25 cellular contexts compared by ENCODE assay signal in genomic region chr11:34679681-34680080, GRCh38. TPM values are rescaled to one million over a fixed set of nuclear protein-coding genes. Genes with fewer than 3 reads are reported as not detected.
"Had no signal": no experiment of that assay in that cellular context is flagged by ENCODE, and none has a peak within 500 bp of the region (broad histone marks: within the 10 kb centered on the region; RNA-seq: fewer than 3 reads in every experiment).

No MANE protein-coding gene starts in this region.

- H3K4me1 ChIP-seq: pancreas, right lobe of liver had no signal

- H3K9me3 ChIP-seq: pancreas, right lobe of liver, thoracic aorta had no signal

- H3K4me2 ChIP-seq: smooth muscle cell had no signal

- DNase-seq: activated CD4-positive, alpha-beta T cell treated with anti-CD3 and anti-CD28 coated beads for 1 hour; activated CD4-positive, alpha-beta T cell treated with anti-CD3 and anti-CD28 coated beads, Interleukin-2, amount 50 U/mL, for 1 hour; activated CD8-positive, alpha-beta T cell treated with anti-CD3 and anti-CD28 coated beads, Interleukin-2, amount 10 ng/mL, durations not matched to agents 7 days and 5 days; activated gamma-delta T cell treated with Interleukin-2 at 50 U/mL for 16 hours; aorta; central memory CD4-positive, alpha-beta T cell; dermis blood vessel endothelial cell; effector CD8-positive, alpha-beta T cell; head of caudate nucleus; islet precursor cell; left colon; nephron progenitor cell; pancreas; right lobe of liver; stimulated activated CD4-positive, alpha-beta T cell treated with anti-CD3 and anti-CD28 coated beads, Interleukin-4, amount 100 ng/mL, for 1 hour; stimulated activated naive CD4-positive, alpha-beta T cell; T-helper 9 cell had no signal

- H3K4me3 ChIP-seq: pancreas, right lobe of liver, smooth muscle cell, thoracic aorta had no signal

- H3K36me3 ChIP-seq: pancreas, right lobe of liver, thoracic aorta had no signal

- H3K27ac ChIP-seq: pancreas, right lobe of liver, thoracic aorta had no signal

- H3K27me3 ChIP-seq: pancreas, right lobe of liver had no signal

- ATAC-seq: activated CD8-positive, alpha-beta T cell treated with anti-CD3 and anti-CD28 coated beads, Interleukin-2, amount 10 ng/mL, durations not matched to agents 7 days and 5 days; esophagus mucosa; left colon; pancreas; right lobe of liver had no signal

RNA-seq across cellular contexts. Expression of gene EHF, which starts 58.8 kb away (rescaled TPM):
- total RNA-seq: activated CD8-positive, alpha-beta T cell treated with anti-CD3 and anti-CD28 coated beads, Interleukin-2, amount 10 ng/mL, durations not matched to agents 7 days and 5 days; activated T-helper 1 cell treated with anti-CD3 and anti-CD28 coated beads, Interleukin-12 subunit alpha, Interleukin-12 subunit beta, Interleukin-2, Interleukin-4 antibody, amounts not matched to agents 30 ng/mL and 10 ng/mL and 1 ng/mL, durations not matched to agents 14 hours and 24 hours and 36 hours; lung microvascular endothelial cell; myocyte; pulmonary artery endothelial cell; T-helper 1 cell treated with Interleukin-12 subunit alpha and Interleukin-12 subunit beta and Interleukin-4 antibody, amounts not matched to agents 30 ng/mL and 1 ng/mL, for 36 hours had no signal
